Comparison of ENCODE assay signal across 9 cellular contexts in genomic region chr5:181243020-181243520, GRCh38. TPM values are rescaled to one million over a fixed set of nuclear protein-coding genes. Genes with fewer than 3 reads are reported as not detected.
DNase-seq lines count a peak whose midpoint lies in the region; ATAC-seq and TF ChIP-seq lines count a peak whose summit lies in the region.
"Had no signal": no experiment of that assay in that cellular context is flagged by ENCODE, and none has a peak within 500 bp of the region (broad histone marks: within the 10 kb centered on the region; RNA-seq: fewer than 3 reads in every experiment).

No MANE protein-coding gene starts in this region.

- H2AFZ ChIP-seq in GM23338, result no peak overlapping the region
- no peak overlapping the region for H2AFZ ChIP-seq in hepatocyte

- DNase-seq in GM23338 (ENCODE audit: low spot score), result no peak
- peak; percentile 14 for DNase-seq in activated CD4-positive, alpha-beta T cell treated with anti-CD3 and anti-CD28 coated beads, Interleukin-2, amount 50 U/mL, for 1 hour
- peak; percentile 32 for DNase-seq in hepatocyte (ENCODE audit: low spot score)
- no peak for DNase-seq in NOMO-1 treated with dmso at 0.1 percent for 144 hours (lab: John Stamatoyannopoulos, UW; ENCODE audit: unreplicated experiment)
- DNase-seq in activated CD8-positive, alpha-beta memory T cell treated with anti-CD3 and anti-CD28 coated beads for 24 hours, result no peak
- DNase-seq in NCI-H1417 treated with DMSO at 0.1 percent for 48 hours (lab: John Stamatoyannopoulos, UW), result no peak
- DNase-seq: NCI-H446 had no signal

- H3K36me3 ChIP-seq in GM23338 (ENCODE audit: insufficient read depth) (peaks cover 51% of the 10 kb centered on the region), hepatocyte (replicated peaks; ENCODE audit: insufficient read depth, low read depth) (peaks cover 13% of the 10 kb centered on the region)

- H3K9me3 Mint-ChIP-seq in GM23338, result peaks cover 10% of the 10 kb centered on the region; the same call in 2 of the 3 replicates

- H3K79me2 ChIP-seq in GM23338 (replicated peaks; ENCODE audit: insufficient read depth) (peaks cover 83% of the 10 kb centered on the region), hepatocyte (peaks cover 84% of the 10 kb centered on the region)

- H3K9me2 ChIP-seq in GM23338 (ENCODE audit: insufficient read depth), result no peaks in the 10 kb centered on the region
- no peaks in the 10 kb centered on the region for H3K9me2 ChIP-seq in hepatocyte (replicated peaks; ENCODE audit: insufficient read depth)

- 2% methylated on average over 22 of the region's 22 CpGs for WGBS in hepatocyte (ENCODE audit: low lambda C conversion rate, missing lambda C conversion rate)

- peaks cover 70% of the 10 kb centered on the region for H3K36me3 Mint-ChIP-seq in GM23338 (ENCODE audit: low read depth)

- H3K27me3 Mint-ChIP-seq in GM23338 (ENCODE audit: insufficient read depth, low read depth, poor library complexity), result peaks cover 50% of the 10 kb centered on the region

- peaks cover 41% of the 10 kb centered on the region for H3K4me1 Mint-ChIP-seq in GM23338

- peak overlapping the region; percentile 100 for H3K27ac Mint-ChIP-seq in GM23338

- H3K27ac ChIP-seq in GM23338 (ENCODE audit: low read depth) (peak overlapping the region; percentile 99), hepatocyte (peak overlapping the region; percentile 93), skin epidermis (peak overlapping the region; percentile 50 to 98 (median 93))

- peak overlapping the region; percentile 99 for H3K4me3 Mint-ChIP-seq in GM23338

- H3F3A ChIP-seq in GM23338 (replicated peaks; ENCODE audit: low read depth), result peaks cover 60% of the 10 kb centered on the region

- H3K9me3 ChIP-seq in hepatocyte (ENCODE audit: low read depth), result no peaks in the 10 kb centered on the region

- H3K4me2 ChIP-seq in GM23338 (peak overlapping the region; percentile 96), hepatocyte (peak overlapping the region; percentile 90)

- H4K20me1 ChIP-seq in GM23338 (replicated peaks; ENCODE audit: insufficient read depth) (peaks cover 54% of the 10 kb centered on the region), hepatocyte (ENCODE audit: insufficient read depth, poor library complexity, severe bottlenecking) (peaks cover 55% of the 10 kb centered on the region)

- ATAC-seq in GM23338, result no peak
- ATAC-seq in GM18511 (IDR thresholded peaks at IDR 0.05; ENCODE audit: unreplicated experiment), result no peak

- peak overlapping the region; percentile 100 for H3K4me3 ChIP-seq in GM23338
- H3K4me3 ChIP-seq in hepatocyte, result peak overlapping the region; percentile 44
- H3K4me3 ChIP-seq in skin epidermis, result peak overlapping the region; percentile 53 to 89 (median 73)

- TF ChIP-seq CTCF in GM23338 (conservative IDR thresholded peaks at IDR 0.05; ENCODE audit: low read depth in 2 of 2) (no peak), hepatocyte (IDR thresholded peaks at IDR 0.05; ENCODE audit: poor library complexity) (no peak)

- H3K27me3 ChIP-seq in GM23338 (ENCODE audit: insufficient read depth) (no peaks in the 10 kb centered on the region), hepatocyte (no peaks in the 10 kb centered on the region)

- peaks cover 39% of the 10 kb centered on the region for H3K4me1 ChIP-seq in GM23338 (ENCODE audit: insufficient read depth)
- H3K4me1 ChIP-seq in hepatocyte (ENCODE audit: insufficient read depth), result peaks cover 31% of the 10 kb centered on the region

TF ChIP-seq in GM23338, 12 proteins besides CTCF, POLR2A, EP300 and RAD21 (continues in another document):
- TF ChIP-seq ZNF331 (CRISPR knock-in tag; IDR thresholded peaks at IDR 0.05; ENCODE audit: low read depth) (no peak), ZNF462 (CRISPR knock-in tag; IDR thresholded peaks at IDR 0.05) (no peak), STAT1 (IDR thresholded peaks at IDR 0.05; ENCODE audit: unreplicated experiment) (no peak), EZH2 (IDR thresholded peaks at IDR 0.05; ENCODE audit: low read depth, unreplicated experiment) (no peak)

RNA-seq across cellular contexts. Expression of gene RACK1, which starts 0.6 kb away (rescaled TPM):
- total RNA-seq in GM23338 (2014; rRNA removed; shearing (Covaris generic)), result 4,589 and 4,798 TPM in 2 replicates
- polyA plus RNA-seq in GM23338 (2016; fragmentation: Nextera tagmentation; extraction: Ambion mirVana) (2,372 and 2,567 TPM in 2 replicates), hepatocyte (680 TPM in 2 replicates)
- total RNA-seq in hepatocyte, result 2,199 and 2,553 TPM in 2 replicates

RNA-seq across cellular contexts. Expression of gene TRIM52, which starts 17.9 kb away (rescaled TPM):
- total RNA-seq in GM23338 (2014; rRNA removed; shearing (Covaris generic)), result 2.9 and 6.2 TPM in 2 replicates
- polyA plus RNA-seq in GM23338 (2016; fragmentation: Nextera tagmentation; extraction: Ambion mirVana) (4.1 and 8.1 TPM in 2 replicates), hepatocyte (6.5 and 9.9 TPM in 2 replicates)
- 6.1 and 13.2 TPM in 2 replicates for total RNA-seq in hepatocyte

RNA-seq across cellular contexts. Expression of gene TRIM41, which starts 20.0 kb away (rescaled TPM):
- total RNA-seq in GM23338 (2014; rRNA removed; shearing (Covaris generic)), result 8.7 and 9.7 TPM in 2 replicates
- polyA plus RNA-seq in GM23338 (2016; fragmentation: Nextera tagmentation; extraction: Ambion mirVana) (6.2 and 7.3 TPM in 2 replicates), hepatocyte (1.7 and 2.0 TPM in 2 replicates)
- 11.9 and 14.9 TPM in 2 replicates for total RNA-seq in hepatocyte

RNA-seq across cellular contexts. Expression of gene TRIM7, which starts 38.1 kb away (rescaled TPM):
- 0.56 and 0.66 TPM in 2 replicates for total RNA-seq in GM23338 (2014; rRNA removed; shearing (Covaris generic))
- polyA plus RNA-seq in GM23338 (2016; fragmentation: Nextera tagmentation; extraction: Ambion mirVana), result 0.37 and 0.53 TPM in 2 replicates
- not detected in 2 replicates for total RNA-seq in hepatocyte
- 0.35 TPM in 1 of 2 replicates, not detected in the other for polyA plus RNA-seq in hepatocyte

Comparison
In these comparisons a context has a peak if more than half of its experiments do, and no peak if none do; other contexts are left out.
1. DNase-seq: peak in activated CD4-positive, alpha-beta T cell treated with anti-CD3 and anti-CD28 coated beads, Interleukin-2, amount 50 U/mL, for 1 hour (single experiment) and hepatocyte (single experiment); none in GM23338 (single experiment), NOMO-1 treated with dmso at 0.1 percent for 144 hours (single experiment), activated CD8-positive, alpha-beta memory T cell treated with anti-CD3 and anti-CD28 coated beads for 24 hours (single experiment) and NCI-H1417 treated with DMSO at 0.1 percent for 48 hours (single experiment).
2. H3K4me3 ChIP-seq: peak in every context shown above with its lines; median percentile 100 in GM23338; 73 in skin epidermis; 44 in hepatocyte.
3. Peak in every context shown above with its lines, with median percentiles within 50 percentile points of each other: H3K27ac ChIP-seq.